In the genomic region with DNA sequence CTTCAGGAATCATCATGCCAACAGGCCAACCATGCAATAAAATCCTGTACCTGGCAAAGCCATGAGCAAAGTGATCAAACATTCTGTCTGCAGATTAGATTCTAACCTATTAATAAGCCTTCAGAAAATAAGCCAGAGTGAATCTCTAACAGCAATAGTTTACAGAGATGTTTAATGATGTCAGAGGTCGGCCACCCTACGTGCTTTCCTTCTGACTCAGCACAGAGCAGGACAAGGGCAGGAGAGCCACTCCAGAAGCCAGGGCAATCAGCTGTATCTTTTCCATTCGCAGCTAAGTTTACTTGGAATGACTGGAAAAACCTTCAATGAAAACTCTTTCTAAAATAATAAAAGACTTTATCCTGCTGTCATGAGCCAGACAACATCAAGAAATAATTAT, we compare ENCODE assay signal across 16 cellular contexts. TPM values are rescaled to one million over a fixed set of nuclear protein-coding genes. Genes with fewer than 3 reads are reported as not detected.
DNase-seq lines count a peak whose midpoint lies in the region; TF ChIP-seq lines count a peak whose summit lies in the region.
"Had no signal": no experiment of that assay in that cellular context is flagged by ENCODE, and none has a peak within 500 bp of the region (broad histone marks: within the 10 kb centered on the region; RNA-seq: fewer than 3 reads in every experiment).

No MANE protein-coding gene starts in this region.

- H3K27me3 Mint-ChIP-seq in endothelial cell (ENCODE audit: unreplicated experiment) = no peaks in the 10 kb centered on the region
- H3K27me3 Mint-ChIP-seq: T-helper 17 cell had no signal

- H3K4me1 ChIP-seq in HEK293 (ENCODE audit: control insufficient read depth, insufficient read depth, low read length) (no peaks in the 10 kb centered on the region), ascending aorta (peaks cover 0 to 40% of the 10 kb centered on the region in 2 donors), smooth muscle cell (ENCODE audit: low read depth) (peaks cover 16% of the 10 kb centered on the region)

- H2AFZ ChIP-seq in smooth muscle cell (ENCODE audit: low read depth) = no peak overlapping the region

- H3K36me3 Mint-ChIP-seq in endothelial cell (ENCODE audit: low read depth, unreplicated experiment) = no peaks in the 10 kb centered on the region

- no peaks in the 10 kb centered on the region for H3K27me3 ChIP-seq in ascending aorta
- no peaks in the 10 kb centered on the region for H3K27me3 ChIP-seq in smooth muscle cell (ENCODE audit: low read depth)
- H3K27me3 ChIP-seq: vagina had no signal

- H4K20me1 ChIP-seq in smooth muscle cell (ENCODE audit: low read depth) = no peaks in the 10 kb centered on the region

- DNase-seq in ascending aorta (ENCODE audit: low spot score in 2 of 2) (no peak), hepatic stellate cell (ENCODE audit: low spot score) (peak; percentile 45), smooth muscle cell (lab: John Stamatoyannopoulos, UW; ENCODE audit: unreplicated experiment) (no peak), T-helper 2 cell (no peak), endothelial cell (ENCODE audit: low spot score) (no peak), NCI-H524 treated with DMSO at 0.1 percent for 48 hours (lab: John Stamatoyannopoulos, UW) (no peak)
- DNase-seq in stimulated activated CD4-positive, alpha-beta T cell treated with anti-CD3 and anti-CD28 coated beads, Interleukin-2, amount 100 ng/mL, for 24 hours = no peak
- DNase-seq: DMS79 treated with DMSO at 0.1 percent for 48 hours; endodermal cell; KG1; NCI-H446 treated with DMSO at 0.1 percent for 48 hours; stimulated activated CD4-positive, alpha-beta T cell treated with anti-CD3 and anti-CD28 coated beads, Interleukin-4, amount 100 ng/mL, for 24 hours; T-helper 17 cell had no signal

- intact Hi-C loops in ascending aorta (cut with DNase I) = no loop called here

- no peaks in the 10 kb centered on the region for H3F3A ChIP-seq in smooth muscle cell (ENCODE audit: low read depth)

- no peak overlapping the region for H3K27ac Mint-ChIP-seq in endothelial cell (ENCODE audit: unreplicated experiment)
- H3K27ac Mint-ChIP-seq: activated T-helper 2 cell treated with anti-CD3 and anti-CD28 coated beads, Interferon-gamma antibody, Interleukin-2, Interleukin-4, amounts not matched to agents 10 μg/mL and 5 μg/mL and 100 μg/mL, durations not matched to agents 14 hours and 24 hours and 36 hours; endodermal cell; T-helper 17 cell had no signal

- H3K9ac ChIP-seq in smooth muscle cell (ENCODE audit: low read depth) = no peak overlapping the region

- H3K4me3 ChIP-seq in HEK293 (ENCODE audit: low read depth, low read length) (no peak overlapping the region), ascending aorta (peak overlapping the region in 1 of 2 donors; percentile 0), smooth muscle cell (no peak overlapping the region)
- H3K4me3 ChIP-seq: vagina had no signal

- H3K9me3 ChIP-seq in HEK293 (ENCODE audit: control insufficient read depth, insufficient read depth, low read depth, low read length) = no peaks in the 10 kb centered on the region
- H3K9me3 ChIP-seq in ascending aorta = no peaks in the 10 kb centered on the region
- no peaks in the 10 kb centered on the region for H3K9me3 ChIP-seq in smooth muscle cell (replicated peaks; ENCODE audit: low read depth)
- H3K9me3 ChIP-seq: vagina had no signal

- no peaks in the 10 kb centered on the region for H3K79me2 ChIP-seq in smooth muscle cell (ENCODE audit: low read depth)

- TF ChIP-seq CTCF in HEK293 (tag by site-specific recombination; IDR thresholded peaks at IDR 0.05) (no peak), ascending aorta (IDR thresholded peaks at IDR 0.05) (no peak), smooth muscle cell (IDR thresholded peaks at IDR 0.05; ENCODE audit: borderline replicate concordance, insufficient read depth, poor library complexity, severe bottlenecking) (no peak), endothelial cell (IDR thresholded peaks at IDR 0.05; ENCODE audit: unreplicated experiment) (no peak)

- H3K4me1 Mint-ChIP-seq in endothelial cell (ENCODE audit: unreplicated experiment) = peaks cover 13% of the 10 kb centered on the region
- H3K4me1 Mint-ChIP-seq: T-helper 17 cell had no signal

- peak overlapping the region; percentile 68 for H3K4me2 ChIP-seq in smooth muscle cell

- no peak overlapping the region for H3K27ac ChIP-seq in HEK293 (ENCODE audit: extremely low read depth, low read depth, low read length)
- peak overlapping the region; percentile 76 to 95 for H3K27ac ChIP-seq in ascending aorta
- H3K27ac ChIP-seq in smooth muscle cell (ENCODE audit: low read depth) = peak overlapping the region; percentile 60
- H3K27ac ChIP-seq: vagina had no signal

- CTCF ChIA-PET in HEK293 (lab: Yijun Ruan, JAX) = interaction anchor here (0.6 kb wide), 1 partner anchor 162 kb away, joined by 4 read pairs; no protein-coding TSS in a partner anchor

- 4% methylated on average over 3 of the region's 3 CpGs for WGBS in smooth muscle cell (ENCODE audit: low lambda C conversion rate)

- H3K36me3 ChIP-seq in HEK293 (ENCODE audit: control insufficient read depth in 2 of 2, insufficient read depth in 1 of 2, low read length in 2 of 2) (no peaks in the 10 kb centered on the region), ascending aorta (no peaks in the 10 kb centered on the region), smooth muscle cell (ENCODE audit: low read depth) (no peaks in the 10 kb centered on the region)
- H3K36me3 ChIP-seq: vagina had no signal

- POLR2A ChIA-PET in HEK293 (lab: Yijun Ruan, JAX) = no interaction called here

- H3K4me3 Mint-ChIP-seq in endothelial cell (ENCODE audit: unreplicated experiment) = no peak overlapping the region
- H3K4me3 Mint-ChIP-seq: endodermal cell, T-helper 17 cell had no signal

- no peaks in the 10 kb centered on the region for H3K9me3 Mint-ChIP-seq in endothelial cell (ENCODE audit: unreplicated experiment)
- H3K9me3 Mint-ChIP-seq: activated T-helper 2 cell treated with anti-CD3 and anti-CD28 coated beads, Interferon-gamma antibody, Interleukin-2, Interleukin-4, amounts not matched to agents 10 μg/mL and 5 μg/mL and 100 μg/mL, durations not matched to agents 14 hours and 24 hours and 36 hours; endodermal cell had no signal

TF ChIP-seq in HEK293, 187 proteins besides CTCF, POLR2A, EP300 and RAD21:
- TF ChIP-seq ZNF629 (tag by site-specific recombination; IDR thresholded peaks at IDR 0.05) = peak; percentile 33; the same call in 1 of the 2 replicates
- no peak for TF ChIP-seq ZNF302 (tag by site-specific recombination; IDR thresholded peaks at IDR 0.05; ENCODE audit: low read depth)

RNA-seq across cellular contexts. Expression of a gene that starts 13.2 kb away (rescaled TPM):
- total RNA-seq in ascending aorta = 459 TPM
- 8.2 and 17.1 TPM in 2 replicates for total RNA-seq in smooth muscle cell
- polyA plus RNA-seq in smooth muscle cell = 7.9 and 9.3 TPM in 2 replicates
- 5.6 TPM for total RNA-seq in endothelial cell (ENCODE audit: unreplicated experiment)
- total RNA-seq: activated T-helper 2 cell treated with anti-CD3 and anti-CD28 coated beads, Interferon-gamma antibody, Interleukin-2, Interleukin-4, amounts not matched to agents 10 μg/mL and 5 μg/mL and 100 μg/mL, durations not matched to agents 14 hours and 24 hours and 36 hours; T-helper 17 cell had no signal

Comparison
In these comparisons a context has a peak if more than half of its experiments do, and no peak if none do; other contexts are left out.
1. RNA of a gene that starts 13.2 kb away (total RNA-seq): 459 TPM in ascending aorta (single experiment); 8.2 to 17.1 TPM in smooth muscle cell and 5.6 TPM in endothelial cell (single experiment); every median in the first group is over 10 times any median in the second.